In the genomic region with DNA sequence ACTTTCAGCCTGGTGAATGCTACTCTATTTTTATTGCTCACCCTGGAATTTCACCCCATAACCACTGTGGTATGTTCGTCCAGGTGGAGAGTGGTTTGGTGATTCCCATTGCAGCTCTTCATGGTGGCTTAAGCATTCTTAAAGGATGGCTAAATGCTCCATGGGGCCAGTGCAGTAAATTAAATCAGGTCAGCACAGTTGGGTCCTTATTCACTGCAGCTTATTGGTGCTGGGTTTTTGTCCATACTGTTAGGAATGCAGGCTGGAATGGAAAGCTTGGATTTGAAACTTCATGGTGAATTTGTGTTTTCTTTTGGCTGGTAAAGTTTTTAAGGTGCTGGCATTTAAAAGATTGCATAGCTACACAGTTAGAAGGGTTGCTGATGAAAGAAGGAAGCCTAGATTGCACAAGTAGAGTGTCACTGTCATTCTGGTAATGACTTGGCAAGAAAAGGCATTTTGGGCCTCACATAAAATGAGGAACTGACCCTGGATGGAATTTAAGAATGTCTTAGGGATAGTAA, we compare ENCODE assay signal across 8 cellular contexts. TPM values are rescaled to one million over a fixed set of nuclear protein-coding genes. Genes with fewer than 3 reads are reported as not detected.
DNase-seq lines count a peak whose midpoint lies in the region; ATAC-seq and TF ChIP-seq lines count a peak whose summit lies in the region.

No MANE protein-coding gene starts in this region.

- H3K9ac ChIP-seq in endodermal cell (ENCODE audit: extremely low read depth, low read length, poor library complexity, severe bottlenecking): no peak overlapping the region
- H3K9ac ChIP-seq in smooth muscle cell (ENCODE audit: low read depth): no peak overlapping the region

- H4K20me1 ChIP-seq in smooth muscle cell (ENCODE audit: low read depth): peaks cover 79% of the 10 kb centered on the region

- H3K4me3 ChIP-seq in endodermal cell (ENCODE audit: low read length): no peak overlapping the region
- no peak overlapping the region for H3K4me3 ChIP-seq in smooth muscle cell

- H3K4me3 Mint-ChIP-seq in endodermal cell: no peak overlapping the region

- peak; percentile 89 for ATAC-seq in GM21786 (IDR thresholded peaks at IDR 0.05; ENCODE audit: unreplicated experiment)

- H3K36me3 Mint-ChIP-seq in endodermal cell (ENCODE audit: low read depth): peaks cover 11% of the 10 kb centered on the region

- H3K36me3 ChIP-seq in endodermal cell (ENCODE audit: control insufficient read depth, insufficient read depth, low read length) (no peaks in the 10 kb centered on the region), smooth muscle cell (ENCODE audit: low read depth) (no peaks in the 10 kb centered on the region)

- peaks cover 18% of the 10 kb centered on the region for H3F3A ChIP-seq in smooth muscle cell (ENCODE audit: low read depth)

- peaks cover 5% of the 10 kb centered on the region for H3K9me3 ChIP-seq in endodermal cell (ENCODE audit: control insufficient read depth, low read length)
- no peaks in the 10 kb centered on the region for H3K9me3 ChIP-seq in smooth muscle cell (replicated peaks; ENCODE audit: low read depth)

- H3K79me2 ChIP-seq in smooth muscle cell (ENCODE audit: low read depth): peaks cover 70% of the 10 kb centered on the region

- no peaks in the 10 kb centered on the region for H3K27me3 Mint-ChIP-seq in endodermal cell (ENCODE audit: insufficient read depth)

- WGBS in endodermal cell (ENCODE audit: insufficient coverage in 1 of 2, insufficient read length in 1 of 2), 2 experiments: 77% methylated on average over 1 of the region's 1 CpG; no CpG with 5 or more reads in 1 of the 2 experiments
- 20% methylated on average over 1 of the region's 1 CpG for WGBS in smooth muscle cell (ENCODE audit: low lambda C conversion rate)

- H3K9me3 Mint-ChIP-seq in endodermal cell: peaks cover 11% of the 10 kb centered on the region

- H3K4me1 ChIP-seq in endodermal cell (ENCODE audit: control insufficient read depth, insufficient read depth, low read length) (no peaks in the 10 kb centered on the region), smooth muscle cell (ENCODE audit: low read depth) (peaks cover 78% of the 10 kb centered on the region)

- no peak overlapping the region for H3K27ac Mint-ChIP-seq in endodermal cell

- peak overlapping the region; percentile 95 for H3K27ac ChIP-seq in endodermal cell (ENCODE audit: low read depth, low read length)
- H3K27ac ChIP-seq in smooth muscle cell (ENCODE audit: low read depth): peak overlapping the region; percentile 80

- H3K4me1 Mint-ChIP-seq in endodermal cell: peaks cover 9% of the 10 kb centered on the region

- TF ChIP-seq CTCF in endodermal cell (conservative IDR thresholded peaks at IDR 0.05): no peak
- no peak for TF ChIP-seq CTCF in smooth muscle cell (IDR thresholded peaks at IDR 0.05; ENCODE audit: borderline replicate concordance, insufficient read depth, poor library complexity, severe bottlenecking)
- TF ChIP-seq CTCF in GM13977 (IDR thresholded peaks at IDR 0.05; ENCODE audit: extremely low read depth, insufficient read depth, missing control alignments): no peak

- in situ Hi-C loops in GM13977 (cut with MboI; ENCODE audit: low pct_unique_long_range_greater_than_20kb, low sequenced_read_pairs, unreplicated experiment): no loop called here

- H3K27me3 ChIP-seq in endodermal cell (ENCODE audit: control insufficient read depth, insufficient read depth, low read length, poor library complexity, severe bottlenecking) (no peaks in the 10 kb centered on the region), smooth muscle cell (ENCODE audit: low read depth) (no peaks in the 10 kb centered on the region)

- peak; percentile 24 for DNase-seq in ELF-1 (ENCODE audit: low read depth, low spot score)
- DNase-seq in M059J (ENCODE audit: low read depth): peak; percentile 97
- DNase-seq in endodermal cell: no peak
- no peak for DNase-seq in smooth muscle cell (lab: John Stamatoyannopoulos, UW; ENCODE audit: unreplicated experiment)
- no peak for DNase-seq in HUDEP-2 (lab: John Stamatoyannopoulos, UW; ENCODE audit: unreplicated experiment in 76 of 76)
- no peak for DNase-seq in GM13977 (ENCODE audit: low spot score)
- no peak for DNase-seq in stimulated activated CD4-positive, alpha-beta T cell treated with anti-CD3 and anti-CD28 coated beads, Interleukin-2, amount 100 ng/mL, for 24 hours

- peak overlapping the region; percentile 74 for H3K4me2 ChIP-seq in smooth muscle cell

- no peak overlapping the region for H2AFZ ChIP-seq in smooth muscle cell (ENCODE audit: low read depth)

RNA-seq across cellular contexts. Expression of a gene that starts 39.4 kb away (rescaled TPM):
- total RNA-seq in M059J (2014; rRNA removed; shearing (Covaris generic)): 205 and 307 TPM in 2 replicates
- total RNA-seq in endodermal cell (10 to 100 TPM; 16.7 to 25.5 TPM), smooth muscle cell (53.7 and 74.3 TPM in 2 replicates)
- polyA plus RNA-seq in endodermal cell (2013, experiment 1 of 2): 101 TPM
- 102 TPM for polyA plus RNA-seq in endodermal cell (2013, experiment 2 of 2)
- 31.6 and 58.8 TPM in 2 replicates for polyA plus RNA-seq in smooth muscle cell

Comparison
In these comparisons a context has a peak if more than half of its experiments do, and no peak if none do; other contexts are left out.
1. DNase-seq: peak in ELF-1 (single experiment) and M059J (single experiment); none in endodermal cell (single experiment), smooth muscle cell (single experiment), HUDEP-2 (0 of 76), GM13977 (single experiment) and stimulated activated CD4-positive, alpha-beta T cell treated with anti-CD3 and anti-CD28 coated beads, Interleukin-2, amount 100 ng/mL, for 24 hours (0 of 2).